In genomic region chr12:131218291-131219172, GRCh38 we compare ENCODE assay signal across 13 cellular contexts.
DNase-seq lines count a peak whose midpoint lies in the region; ATAC-seq, FAIRE-seq and TF ChIP-seq lines count a peak whose summit lies in the region.
"Had no signal": no experiment of that assay in that cellular context is flagged by ENCODE, and none has a peak within 500 bp of the region (broad histone marks: within the 10 kb centered on the region; RNA-seq: fewer than 3 reads in every experiment).

No MANE protein-coding gene starts in this region.

- H3K4me1 Mint-ChIP-seq in WTC11 (peaks cover 29% of the 10 kb centered on the region), endothelial cell (ENCODE audit: unreplicated experiment) (peaks cover 31% of the 10 kb centered on the region)
- H3K4me1 Mint-ChIP-seq in activated T-helper 17 cell treated with anti-CD3 and anti-CD28 coated beads, Interleukin-2, amount 50 U/mL, for 72 hours, result peaks cover 6% of the 10 kb centered on the region

- H2AFZ ChIP-seq in neuronal stem cell (ENCODE audit: low read length), result peak overlapping the region; percentile 56

- H4K8ac ChIP-seq in neuronal stem cell (ENCODE audit: low read depth, low read length), result no peak overlapping the region

- H2BK12ac ChIP-seq in neuronal stem cell (ENCODE audit: low read length), result no peak overlapping the region

- no peak overlapping the region for H3K4me2 ChIP-seq in neuronal stem cell (ENCODE audit: insufficient read depth, low read length, poor library complexity, severe bottlenecking)

- H2AK5ac ChIP-seq in neuronal stem cell (ENCODE audit: low read depth, low read length), result peak overlapping the region; percentile 90

- no CpG with 5 or more reads among the region's 25 CpGs for WGBS in neuronal stem cell (ENCODE audit: extremely low coverage in 2 of 2, insufficient read length in 2 of 2, insufficient replicate concordance in 1 of 2), 2 donors

- H3K4ac ChIP-seq in neuronal stem cell (ENCODE audit: low read length), result no peak overlapping the region

- no peaks in the 10 kb centered on the region for H3K36me3 ChIP-seq in neuronal stem cell (replicated peaks in 1 of 2; ENCODE audit: control insufficient read depth in 2 of 2, insufficient read depth in 2 of 2, low read length in 2 of 2)
- H3K36me3 ChIP-seq: lower lobe of right lung had no signal

- peaks cover 35 to 40% of the 10 kb centered on the region in 2 donors for H3K4me1 ChIP-seq in neuronal stem cell (ENCODE audit: control insufficient read depth in 2 of 2, insufficient read depth in 1 of 2, low read depth in 1 of 2, low read length in 2 of 2)

- H3K27ac Mint-ChIP-seq in WTC11, result peak overlapping the region; percentile 61
- no peak overlapping the region for H3K27ac Mint-ChIP-seq in activated T-helper 17 cell treated with anti-CD3 and anti-CD28 coated beads, Interleukin-2, amount 50 U/mL, for 72 hours
- H3K27ac Mint-ChIP-seq in endothelial cell (ENCODE audit: unreplicated experiment), result no peak overlapping the region

- H3K18ac ChIP-seq in neuronal stem cell (ENCODE audit: low read length), result peak overlapping the region; percentile 85

- peak overlapping the region; percentile 93 for H2BK15ac ChIP-seq in neuronal stem cell (ENCODE audit: low read length)

- H3K27me3 ChIP-seq in neuronal stem cell (ENCODE audit: control insufficient read depth in 3 of 3, insufficient read depth in 3 of 3, low read depth in 1 of 3, low read length in 3 of 3), result no peaks in the 10 kb centered on the region

- TF ChIP-seq CTCF in WTC11 (IDR thresholded peaks at IDR 0.05), result no peak
- TF ChIP-seq CTCF in endothelial cell (IDR thresholded peaks at IDR 0.05; ENCODE audit: unreplicated experiment), result no peak

- ATAC-seq in HG02798 (IDR thresholded peaks at IDR 0.05; ENCODE audit: poor library complexity, unreplicated experiment) (peak; percentile 39), WTC11 (peak; percentile 84), GM18519 (IDR thresholded peaks at IDR 0.05; ENCODE audit: low FRiP score, unreplicated experiment) (no peak)
- ATAC-seq in activated T-helper 17 cell treated with anti-CD3 and anti-CD28 coated beads, Interleukin-2, amount 50 U/mL, for 72 hours (replicated peaks), result no peak

- peak overlapping the region; percentile 70 for H2BK5ac ChIP-seq in neuronal stem cell (ENCODE audit: low read length)

- no peak overlapping the region for H3K23ac ChIP-seq in neuronal stem cell (ENCODE audit: low read depth, low read length, poor library complexity)

- CTCF ChIA-PET in WTC11 (lab: Charles Lee), result interaction anchor here (0.9 to 1.2 kb wide), 6 partner anchors 59 to 236 kb away, joined by 3 to 10 read pairs (median 4); no protein-coding TSS in a partner anchor

- H3K14ac ChIP-seq in neuronal stem cell (ENCODE audit: low read length), result peak overlapping the region; percentile 39

- no peak overlapping the region for H3K4me3 ChIP-seq in neuronal stem cell (ENCODE audit: low read length in 2 of 2)
- H3K4me3 ChIP-seq: lower lobe of right lung had no signal

- no peaks in the 10 kb centered on the region for H3K27me3 Mint-ChIP-seq in WTC11 (ENCODE audit: low read depth)
- H3K27me3 Mint-ChIP-seq in activated T-helper 17 cell treated with anti-CD3 and anti-CD28 coated beads, Interleukin-2, amount 50 U/mL, for 72 hours, result peaks cover 15% of the 10 kb centered on the region
- peaks cover 6% of the 10 kb centered on the region for H3K27me3 Mint-ChIP-seq in endothelial cell (ENCODE audit: unreplicated experiment)

- H3K9me3 Mint-ChIP-seq in WTC11 (peaks cover 2% of the 10 kb centered on the region), endothelial cell (ENCODE audit: unreplicated experiment) (no peaks in the 10 kb centered on the region)
- H3K9me3 Mint-ChIP-seq in activated T-helper 17 cell treated with anti-CD3 and anti-CD28 coated beads, Interleukin-2, amount 50 U/mL, for 72 hours, result no peaks in the 10 kb centered on the region

- H3K36me3 Mint-ChIP-seq in WTC11 (no peaks in the 10 kb centered on the region), endothelial cell (ENCODE audit: low read depth, unreplicated experiment) (no peaks in the 10 kb centered on the region)
- H3K36me3 Mint-ChIP-seq in activated T-helper 17 cell treated with anti-CD3 and anti-CD28 coated beads, Interleukin-2, amount 50 U/mL, for 72 hours (ENCODE audit: low read depth), result no peaks in the 10 kb centered on the region

- H3K9me3 ChIP-seq in neuronal stem cell (replicated peaks in 1 of 2; ENCODE audit: control insufficient read depth in 2 of 2, insufficient read depth in 1 of 2, low read depth in 1 of 2, low read length in 2 of 2), result no peaks in the 10 kb centered on the region

- FAIRE-seq in GM18507 (lab: Jason Lieb, UNC), result peak; percentile 86
- FAIRE-seq: bronchial epithelial cell, D721Med had no signal

- no peak overlapping the region for H3K9ac ChIP-seq in neuronal stem cell (ENCODE audit: low read depth, low read length, poor library complexity)

- H3K27ac ChIP-seq in neuronal stem cell (replicated peaks; ENCODE audit: low read length), result no peak overlapping the region
- H3K27ac ChIP-seq: lower lobe of right lung had no signal

- H3K4me3 Mint-ChIP-seq in WTC11, result peak overlapping the region; percentile 6; the same call in 1 of the 2 replicates
- H3K4me3 Mint-ChIP-seq in activated T-helper 17 cell treated with anti-CD3 and anti-CD28 coated beads, Interleukin-2, amount 50 U/mL, for 72 hours, result no peak overlapping the region
- H3K4me3 Mint-ChIP-seq in endothelial cell (ENCODE audit: unreplicated experiment), result no peak overlapping the region

- DNase-seq in GM18507 (ENCODE audit: extremely low spot score, insufficient read length, low read depth) (no peak), WTC11 (ENCODE audit: low spot score) (peak; percentile 51), neuronal stem cell (ENCODE audit: low spot score) (no peak), endothelial cell (ENCODE audit: low spot score) (no peak), SW 1271 (lab: John Stamatoyannopoulos, UW) (no peak)
- DNase-seq: lower lobe of right lung, NCI-H446, T-helper 2 cell had no signal

- no peak overlapping the region for H2BK120ac ChIP-seq in neuronal stem cell (ENCODE audit: low read depth, low read length)

- POLR2A ChIA-PET in WTC11 (lab: Charles Lee), result no interaction called here

- H4K91ac ChIP-seq in neuronal stem cell (ENCODE audit: low read depth, low read length, poor library complexity), result peak overlapping the region; percentile 19

- peaks cover under 1% of the 10 kb centered on the region for H3K79me1 ChIP-seq in neuronal stem cell (ENCODE audit: low read depth, low read length)

TF ChIP-seq in WTC11, 78 proteins besides CTCF, POLR2A, EP300 and RAD21:
- TF ChIP-seq TP53 (CRISPR knock-in tag; IDR thresholded peaks at IDR 0.05) (0 out of 2 replicates have a peak, but pooled peaks have one; percentile 19), ZNF219 (CRISPR knock-in tag; IDR thresholded peaks at IDR 0.05; ENCODE audit: borderline replicate concordance) (no peak), ZBTB21 (CRISPR knock-in tag; IDR thresholded peaks at IDR 0.05; ENCODE audit: borderline replicate concordance) (0 out of 2 replicates have a peak, but pooled peaks have one; percentile 46), FOXP4 (CRISPR knock-in tag; IDR thresholded peaks at IDR 0.05) (no peak)

Comparison
In these comparisons a context has a peak if more than half of its experiments do, and no peak if none do; other contexts are left out.
1. ATAC-seq: peak in HG02798 (single experiment) and WTC11 (single experiment); none in activated T-helper 17 cell treated with anti-CD3 and anti-CD28 coated beads, Interleukin-2, amount 50 U/mL, for 72 hours (single experiment) and GM18519 (single experiment).